Comparison of ENCODE assay signal across 8 cellular contexts in the genomic region with DNA sequence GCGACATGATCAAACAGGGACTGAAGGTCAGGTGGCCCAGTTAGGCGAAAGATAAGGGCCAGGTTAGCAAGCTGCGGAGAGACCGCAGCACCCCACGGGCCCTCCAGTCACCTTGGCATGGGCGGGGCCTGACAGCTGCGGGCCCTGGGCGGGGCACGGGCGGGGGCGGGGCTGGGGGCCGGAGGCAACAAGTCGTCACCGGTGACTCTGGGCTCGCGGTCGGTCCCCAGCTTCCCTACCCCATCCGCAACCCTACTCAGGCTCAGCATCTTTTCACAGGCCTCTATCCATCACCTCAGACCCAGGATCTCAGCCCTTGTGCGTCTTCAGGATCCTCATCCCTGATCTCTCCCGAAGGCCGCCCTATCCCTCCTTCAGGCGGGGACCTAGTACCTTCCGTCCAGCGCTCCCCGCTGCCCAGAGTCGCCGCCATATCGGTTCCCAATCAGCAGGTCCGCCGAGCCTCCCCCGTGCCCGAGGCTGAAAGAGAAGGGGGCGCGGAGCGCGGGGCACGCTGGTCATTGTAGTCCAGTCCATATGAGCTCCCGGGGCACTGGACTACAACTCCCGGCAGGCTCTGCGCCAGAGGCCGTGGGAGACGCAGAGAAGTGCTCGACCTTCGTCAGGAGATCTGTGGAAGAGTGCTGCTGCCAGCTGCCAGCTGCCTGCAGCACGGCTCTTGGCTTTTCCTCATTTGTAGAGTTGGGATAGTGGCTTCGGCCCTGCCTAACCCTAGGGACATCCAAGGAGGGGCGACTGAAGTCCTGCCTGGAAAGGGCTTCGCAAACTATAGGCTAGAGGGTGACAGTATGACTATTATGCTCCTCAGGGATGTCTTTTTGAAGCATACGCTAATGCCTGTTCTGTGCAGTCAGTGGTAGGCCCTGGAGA. TPM values are rescaled to one million over a fixed set of nuclear protein-coding genes. Genes with fewer than 3 reads are reported as not detected.
A peak's percentile ranks its signal among the peaks of the same experiment; 100 is the strongest.
DNase-seq lines count a peak whose midpoint lies in the region; ATAC-seq and TF ChIP-seq lines count a peak whose summit lies in the region.

TSS of gene DNAJC18 (minus strand) at position 513 of the 891 bp plus-strand sequence. CDS start at position 433, 80 bp downstream.

- H4K5ac ChIP-seq in IMR-90 (ENCODE audit: low read depth, low read length), result peak within 1 kb of the TSS; percentile 93

- peak within 1 kb of the TSS; percentile 56 to 99 for H4K8ac ChIP-seq in IMR-90 (ENCODE audit: low read depth in 2 of 2, low read length in 2 of 2)

- peak; percentile 98 for DNase-seq in DMS 273 (lab: John Stamatoyannopoulos, UW; ENCODE audit: unreplicated experiment)
- peak; percentile 89 for DNase-seq in IMR-90
- DNase-seq in OCI-M1 (lab: John Stamatoyannopoulos, UW), result peak; percentile 92
- DNase-seq in activated T-cell treated with anti-CD3 and anti-CD28 coated beads for 24 hours (ENCODE audit: low read depth), result peak; percentile 87
- DNase-seq in epithelial cell of esophagus (ENCODE audit: low read depth), result peak; percentile 85
- DNase-seq in middle frontal gyrus (ENCODE audit: extremely low spot score, low spot score), result peak; percentile 94
- DNase-seq in stimulated activated CD8-positive, alpha-beta memory T cell treated with anti-CD3 and anti-CD28 coated beads, Interleukin-4, amount 100 ng/mL, for 1 hour (ENCODE audit: low read depth in 2 of 2, low spot score in 1 of 2), result peak; percentile 60 to 81

- H3K4me3 ChIP-seq in IMR-90 (ENCODE audit: insufficient read depth, low read depth, low read length) (peak within 1 kb of the TSS; percentile 87), epithelial cell of esophagus (ENCODE audit: low read length) (peak within 1 kb of the TSS; percentile 97)

- H3K4ac ChIP-seq in IMR-90 (ENCODE audit: low read depth, low read length), result peak within 1 kb of the TSS; percentile 99

- H4K91ac ChIP-seq in IMR-90 (ENCODE audit: insufficient read depth, low read depth, low read length), result peak within 1 kb of the TSS; percentile 95

- H2AFZ ChIP-seq in IMR-90 (replicated peaks; ENCODE audit: low read length, poor library complexity), result peak within 1 kb of the TSS; percentile 100

- WGBS in IMR-90 (ENCODE audit: extremely low coverage in 2 of 2, insufficient read length in 1 of 2), 2 experiments, result 5% methylated on average over 39 of the region's 49 CpGs; no CpG with 5 or more reads in 1 of the 2 experiments

- CTCF ChIA-PET in IMR-90 (lab: Yijun Ruan, JAX), result interaction anchor here (1.0 to 1.5 kb wide), 4 partner anchors 9 to 74 kb away, joined by 3 to 4 read pairs (median 4); no protein-coding TSS in a partner anchor

- peak within 1 kb of the TSS; percentile 88; the same call in 1 of the 2 replicates for H3K56ac ChIP-seq in IMR-90 (ENCODE audit: extremely low read depth, insufficient read depth, low read length)

- H2BK15ac ChIP-seq in IMR-90 (ENCODE audit: low read depth, low read length), result peak within 1 kb of the TSS; percentile 86; the same call in 1 of the 3 replicates

- peak within 1 kb of the TSS; percentile 64; the same call in 1 of the 2 replicates for H2BK20ac ChIP-seq in IMR-90 (ENCODE audit: low read depth, low read length)

- H3K79me1 ChIP-seq in IMR-90 (ENCODE audit: low read depth in 1 of 2, low read length in 2 of 2), result peaks cover 12 to 19% of the 10 kb centered on the region in 2 experiments; a peak in 3 of 4 replicates

- H3K4me1 ChIP-seq in IMR-90 (ENCODE audit: control insufficient read depth, insufficient read depth, low read length), result peaks cover 10% of the 10 kb centered on the region

- TF ChIP-seq POLR2A in IMR-90 (IDR thresholded peaks at IDR 0.05; ENCODE audit: low read depth, low read length), result peak; percentile 78

- H2BK5ac ChIP-seq in IMR-90 (ENCODE audit: low read depth, low read length, poor library complexity, severe bottlenecking), result peak within 1 kb of the TSS; percentile 79

- H3K9me3 ChIP-seq in IMR-90 (ENCODE audit: control insufficient read depth, insufficient read depth, low read length), result no peaks in the 10 kb centered on the region

- dilution Hi-C loops in IMR-90 (cut with HindIII; ENCODE audit: low sequenced_read_pairs, unreplicated experiment), result no loop called here

- POLR2A ChIA-PET in IMR-90 (lab: Charles Lee; ENCODE audit: unreplicated experiment), result interaction anchor here (0.6 kb wide), 1 partner anchor 167 kb away, joined by 4 read pairs; no protein-coding TSS in a partner anchor

- BruUV-seq in IMR-90 (replicated peaks; lab: Mats Ljungman, UMichigan), result no TSS peak

- peak within 1 kb of the TSS; percentile 81 for H2BK120ac ChIP-seq in IMR-90 (ENCODE audit: low read depth, low read length)

- no peaks in the 10 kb centered on the region for H3K27me3 ChIP-seq in IMR-90 (ENCODE audit: control insufficient read depth, insufficient read depth, low read length)

- H3K27ac ChIP-seq in IMR-90 (ENCODE audit: insufficient read depth, low read length), result peak within 1 kb of the TSS; percentile 86

- peaks cover 16% of the 10 kb centered on the region; the same call in 1 of the 2 replicates for H3K9me1 ChIP-seq in IMR-90 (ENCODE audit: insufficient read depth, low read length)

- in situ Hi-C loops in IMR-90 (cut with MboI; ENCODE audit: low sequenced_read_pairs), result no loop called here

- peak within 1 kb of the TSS; percentile 89 for H3K18ac ChIP-seq in IMR-90 (ENCODE audit: low read depth, low read length)

- TF ChIP-seq RAD21 in IMR-90 (IDR thresholded peaks at IDR 0.05; ENCODE audit: low read length), result no peak

- peaks cover 4% of the 10 kb centered on the region; the same call in 1 of the 2 replicates for H3K36me3 ChIP-seq in IMR-90 (ENCODE audit: control insufficient read depth, insufficient read depth, low read length)

- intact Hi-C loops in IMR-90 (cut with micrococcal nuclease), result loop anchor here (5.0 kb wide), 1 partner anchor 123 kb away; the partner anchor contains the start of gene UBE2D2

- peak within 1 kb of the TSS; percentile 93 for H3K9ac ChIP-seq in IMR-90 (ENCODE audit: low read depth, low read length)

- peak within 1 kb of the TSS; percentile 97; the same call in 1 of the 2 replicates for H3K23ac ChIP-seq in IMR-90 (ENCODE audit: low read depth, low read length)

- no peak for TF ChIP-seq CTCF in IMR-90 (conservative IDR thresholded peaks at IDR 0.05; ENCODE audit: low read depth, low read length)
- no peak for TF ChIP-seq CTCF in epithelial cell of esophagus (IDR thresholded peaks at IDR 0.05; ENCODE audit: insufficient read depth, low read depth, low read length, missing control alignments)

- peak within 1 kb of the TSS; percentile 97 for H2AK9ac ChIP-seq in IMR-90 (replicated peaks; ENCODE audit: low read depth, low read length, poor library complexity)

- peak within 1 kb of the TSS; percentile 80 for H3K4me2 ChIP-seq in IMR-90 (ENCODE audit: low read depth, low read length)

- peak within 1 kb of the TSS; percentile 99 for H3K14ac ChIP-seq in IMR-90 (replicated peaks; ENCODE audit: low read depth, low read length)

- H4K20me1 ChIP-seq in IMR-90 (ENCODE audit: insufficient read depth, low read length), result no peaks in the 10 kb centered on the region

- ATAC-seq in GM21528 (IDR thresholded peaks at IDR 0.05; ENCODE audit: low FRiP score, unreplicated experiment), result peak; percentile 94
- ATAC-seq in IMR-90 (ENCODE audit: low read depth), result peak; percentile 98

- H2AK5ac ChIP-seq in IMR-90 (ENCODE audit: low read depth, low read length), result peak within 1 kb of the TSS; percentile 83; the same call in 1 of the 2 replicates

TF ChIP-seq in IMR-90, 13 proteins besides CTCF, POLR2A, EP300 and RAD21:
- peak; percentile 77; the same call in 1 of the 2 replicates for TF ChIP-seq MAZ (IDR thresholded peaks at IDR 0.05; ENCODE audit: borderline replicate concordance, low read depth, low read length)
- TF ChIP-seq, protein P1, sequence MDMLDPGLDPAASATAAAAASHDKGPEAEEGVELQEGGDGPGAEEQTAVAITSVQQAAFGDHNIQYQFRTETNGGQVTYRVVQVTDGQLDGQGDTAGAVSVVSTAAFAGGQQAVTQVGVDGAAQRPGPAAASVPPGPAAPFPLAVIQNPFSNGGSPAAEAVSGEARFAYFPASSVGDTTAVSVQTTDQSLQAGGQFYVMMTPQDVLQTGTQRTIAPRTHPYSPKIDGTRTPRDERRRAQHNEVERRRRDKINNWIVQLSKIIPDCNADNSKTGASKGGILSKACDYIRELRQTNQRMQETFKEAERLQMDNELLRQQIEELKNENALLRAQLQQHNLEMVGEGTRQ (IDR thresholded peaks at IDR 0.05; ENCODE audit: low read depth, low read length), result no peak
- 0 out of 2 replicates have a peak, but pooled peaks have one; percentile 45 for TF ChIP-seq MXI1 (IDR thresholded peaks at IDR 0.05; ENCODE audit: borderline replicate concordance, low read depth, low read length)
- TF ChIP-seq RFX5 (IDR thresholded peaks at IDR 0.05; ENCODE audit: low read depth, low read length), result no peak
- TF ChIP-seq CEBPB (IDR thresholded peaks at IDR 0.05; ENCODE audit: low read depth, low read length), result no peak
- TF ChIP-seq CHD1 (IDR thresholded peaks at IDR 0.05; ENCODE audit: low read depth, low read length), result 0 out of 2 replicates have a peak, but pooled peaks have one; percentile 46

RNA-seq across cellular contexts. Expression of gene DNAJC18, which starts in this region (rescaled TPM):
- 9.2 and 11.1 TPM in 2 replicates for total RNA-seq in IMR-90 (2012; rRNA removed)
- 6.3 and 8.5 TPM in 2 replicates for polyA plus RNA-seq in IMR-90 (2012; rRNA removed)
- polyA plus RNA-seq in IMR-90 (2012; cell fraction: cytosol; rRNA removed), result 2.2 and 2.4 TPM in 2 replicates
- 0.99 and 6.1 TPM in 2 replicates for polyA plus RNA-seq in IMR-90 (2012; cell fraction: nucleus; rRNA removed; ENCODE audit: low replicate concordance)

Comparison
In these comparisons a context has a peak if more than half of its experiments do, and no peak if none do; other contexts are left out.
1. Peak in every context shown above with its lines: DNase-seq, ATAC-seq, H3K4me3 ChIP-seq and H3K27ac ChIP-seq.